Comparison of ENCODE assay signal across 8 cellular contexts in the genomic region with DNA sequence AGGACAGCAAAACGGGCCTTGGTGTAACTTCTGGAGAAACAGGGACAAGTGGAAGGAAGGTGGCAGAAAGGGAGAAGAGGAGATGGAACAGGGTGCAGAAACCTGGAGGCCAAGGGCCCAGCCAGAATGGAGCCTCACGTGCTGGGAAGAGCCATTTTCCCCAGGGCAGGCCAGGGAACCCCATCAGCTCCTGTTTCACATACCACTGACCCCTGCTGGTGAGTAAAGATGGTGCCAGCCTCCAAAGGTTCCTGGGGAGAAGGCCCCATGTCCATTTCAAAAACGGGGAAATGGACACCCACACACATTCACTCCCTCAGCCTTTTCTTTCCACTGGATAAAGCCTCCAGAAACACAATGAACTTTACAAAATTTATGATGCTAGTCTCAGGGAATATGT. TPM values are rescaled to one million over a fixed set of nuclear protein-coding genes. Genes with fewer than 3 reads are reported as not detected.
DNase-seq lines count a peak whose midpoint lies in the region; ATAC-seq and TF ChIP-seq lines count a peak whose summit lies in the region.

No MANE protein-coding gene starts in this region.

- no peak overlapping the region for H3K9ac ChIP-seq in trophoblast cell (ENCODE audit: low read length)

- no peak overlapping the region for H2BK120ac ChIP-seq in trophoblast cell (ENCODE audit: insufficient read depth, low read length, poor library complexity)

- no peak overlapping the region for H3K18ac ChIP-seq in trophoblast cell (ENCODE audit: low read length)

- H4K91ac ChIP-seq in trophoblast cell (ENCODE audit: low read depth, low read length) = no peak overlapping the region

- no peak overlapping the region for H3K4ac ChIP-seq in trophoblast cell (ENCODE audit: low read depth, low read length)

- no peak overlapping the region for H2AK5ac ChIP-seq in trophoblast cell (ENCODE audit: low read length)

- no peaks in the 10 kb centered on the region for H3K4me1 ChIP-seq in OCI-LY7 (ENCODE audit: insufficient read depth, low read length, poor library complexity, severe bottlenecking)
- peaks cover 0 to 5% of the 10 kb centered on the region in 2 experiments for H3K4me1 ChIP-seq in trophoblast cell (ENCODE audit: control insufficient read depth in 1 of 2, insufficient read depth in 2 of 2, low read length in 2 of 2)

- H3K4me2 ChIP-seq in OCI-LY7 (ENCODE audit: low read length) (no peak overlapping the region), trophoblast cell (ENCODE audit: low read length) (no peak overlapping the region)

- H3K79me2 ChIP-seq in OCI-LY7 (ENCODE audit: insufficient read depth, low read depth, low read length) (no peaks in the 10 kb centered on the region), trophoblast cell (ENCODE audit: control insufficient read depth, insufficient read depth, low read length, poor library complexity) (no peaks in the 10 kb centered on the region)

- CTCF ChIA-PET in activated naive CD4-positive, alpha-beta T cell treated with anti-CD3 and anti-CD28 coated beads for 36 hours (lab: Charles Lee) = interaction anchor here (0.5 to 1.1 kb wide), 2 partner anchors 19 to 219 kb away, joined by 3 to 4 read pairs; no protein-coding TSS in a partner anchor
- CTCF ChIA-PET in OCI-LY7 (lab: Charles Lee; ENCODE audit: unreplicated experiment) = no interaction called here

- H3K9me3 Mint-ChIP-seq in activated naive CD4-positive, alpha-beta T cell treated with anti-CD3 and anti-CD28 coated beads for 36 hours = no peaks in the 10 kb centered on the region

- H3K23ac ChIP-seq in trophoblast cell (ENCODE audit: low read length) = no peak overlapping the region

- H3K14ac ChIP-seq in trophoblast cell (ENCODE audit: low read length) = no peak overlapping the region

- no peaks in the 10 kb centered on the region for H3K27me3 Mint-ChIP-seq in activated naive CD4-positive, alpha-beta T cell treated with anti-CD3 and anti-CD28 coated beads for 36 hours (ENCODE audit: low read depth)

- no peak overlapping the region for H2BK12ac ChIP-seq in trophoblast cell (ENCODE audit: low read length)

- no peaks in the 10 kb centered on the region for H3K9me2 ChIP-seq in OCI-LY7 (ENCODE audit: insufficient read depth, low read length)

- H3K36me3 ChIP-seq in OCI-LY7 (ENCODE audit: insufficient read depth, low read length) = no peaks in the 10 kb centered on the region
- no peaks in the 10 kb centered on the region for H3K36me3 ChIP-seq in trophoblast cell (ENCODE audit: control insufficient read depth in 1 of 2, insufficient read depth in 2 of 2, low read length in 2 of 2)

- H3K27ac ChIP-seq in OCI-LY7 (ENCODE audit: low read depth, low read length, poor library complexity, severe bottlenecking) (no peak overlapping the region), trophoblast cell (ENCODE audit: low read depth, low read length) (no peak overlapping the region)

- H3K27ac Mint-ChIP-seq in activated naive CD4-positive, alpha-beta T cell treated with anti-CD3 and anti-CD28 coated beads for 36 hours = no peak overlapping the region

- intact Hi-C loops in activated naive CD4-positive, alpha-beta T cell treated with anti-CD3 and anti-CD28 coated beads for 36 hours (cut with micrococcal nuclease) = loop anchor here (2.0 kb wide), 1 partner anchor 57 kb away; a partner anchor contains a TSS
- intact Hi-C loops in OCI-LY7 (cut with micrococcal nuclease; ENCODE audit: unreplicated experiment) = no loop called here

- no peaks in the 10 kb centered on the region for H3K4me1 Mint-ChIP-seq in activated naive CD4-positive, alpha-beta T cell treated with anti-CD3 and anti-CD28 coated beads for 36 hours (ENCODE audit: low read depth)

- no peak overlapping the region for H3K4me3 Mint-ChIP-seq in activated naive CD4-positive, alpha-beta T cell treated with anti-CD3 and anti-CD28 coated beads for 36 hours

- H3K4me3 ChIP-seq in OCI-LY7 (ENCODE audit: low read depth, low read length, poor library complexity, severe bottlenecking) (no peak overlapping the region), epithelial cell of proximal tubule (ENCODE audit: low read depth, low read length) (no peak overlapping the region), trophoblast cell (ENCODE audit: low read depth, low read length) (no peak overlapping the region)

- no peak overlapping the region for H2BK5ac ChIP-seq in trophoblast cell (ENCODE audit: low read depth, low read length, poor library complexity)

- H3K27me3 ChIP-seq in trophoblast cell (ENCODE audit: insufficient read depth, low read length) = no peaks in the 10 kb centered on the region

- no peaks in the 10 kb centered on the region for H4K20me1 ChIP-seq in OCI-LY7 (ENCODE audit: insufficient read depth, low read length)

- H2AFZ ChIP-seq in OCI-LY7 (ENCODE audit: low read length) = no peak overlapping the region
- H2AFZ ChIP-seq in trophoblast cell (ENCODE audit: insufficient read depth, low read length, poor library complexity) = no peak overlapping the region

- H4K12ac ChIP-seq in trophoblast cell (ENCODE audit: low read depth, low read length) = no peak overlapping the region

- no peaks in the 10 kb centered on the region for H3K36me3 Mint-ChIP-seq in activated naive CD4-positive, alpha-beta T cell treated with anti-CD3 and anti-CD28 coated beads for 36 hours (ENCODE audit: low read depth)

- no peaks in the 10 kb centered on the region for H3K79me1 ChIP-seq in trophoblast cell (ENCODE audit: low read length)

- no peaks in the 10 kb centered on the region for H3K9me3 ChIP-seq in OCI-LY7 (ENCODE audit: low read length)
- H3K9me3 ChIP-seq in trophoblast cell (ENCODE audit: insufficient read depth, low read depth, low read length) = peaks cover 2% of the 10 kb centered on the region

- DNase-seq in activated naive CD4-positive, alpha-beta T cell treated with anti-CD3 and anti-CD28 coated beads for 36 hours = peak; percentile 16
- no peak for DNase-seq in activated naive CD4-positive, alpha-beta T cell (lab: John Stamatoyannopoulos, UW)
- DNase-seq in OCI-LY7 (ENCODE audit: low spot score) (peak; percentile 23), epithelial cell of proximal tubule (ENCODE audit: low read depth) (no peak), trophoblast cell (no peak)
- peak; percentile 29 for DNase-seq in stimulated activated CD8-positive, alpha-beta memory T cell treated with anti-CD3 and anti-CD28 coated beads, Interleukin-4, amount 100 ng/mL, for 48 hours

- ATAC-seq in GM21528 (IDR thresholded peaks at IDR 0.05; ENCODE audit: low FRiP score, unreplicated experiment) (no peak), GM21737 (IDR thresholded peaks at IDR 0.05; ENCODE audit: unreplicated experiment) (no peak)

- no peak overlapping the region for H4K8ac ChIP-seq in trophoblast cell (ENCODE audit: low read depth, low read length)

- POLR2A ChIA-PET in OCI-LY7 (lab: Charles Lee) = interaction anchor here (0.6 kb wide), 1 partner anchor 51 kb away, joined by 4 read pairs; no protein-coding TSS in a partner anchor

- BruUV-seq in OCI-LY7 (replicated peaks; lab: Mats Ljungman, UMichigan) = no TSS peak

- no CpG with 5 or more reads among the region's 3 CpGs for WGBS in trophoblast cell (ENCODE audit: extremely low coverage, insufficient coverage, insufficient read length)

- TF ChIP-seq CTCF in OCI-LY7 (conservative IDR thresholded peaks at IDR 0.05; ENCODE audit: low read length) = peak; percentile 70
- peak; percentile 59 for TF ChIP-seq CTCF in epithelial cell of proximal tubule (conservative IDR thresholded peaks at IDR 0.05; ENCODE audit: low read depth, low read length)

RNA-seq across cellular contexts. Expression of a gene that starts 57.6 kb away (rescaled TPM):
- total RNA-seq in activated naive CD4-positive, alpha-beta T cell treated with anti-CD3 and anti-CD28 coated beads for 36 hours = 10 to 100 TPM; 24.2 to 25.9 TPM
- 7.7 and 8.1 TPM in 2 replicates for total RNA-seq in OCI-LY7 (2014; rRNA removed; shearing (Covaris generic))
- total RNA-seq in OCI-LY7 (2022) = 4.2 and 5.3 TPM in 2 replicates
- 89.6 and 91.6 TPM in 2 replicates for total RNA-seq in epithelial cell of proximal tubule
- polyA plus RNA-seq in trophoblast cell (2013) = 48.6 and 50.2 TPM in 2 replicates

Comparison
In these comparisons a context has a peak if more than half of its experiments do, and no peak if none do; other contexts are left out.
1. DNase-seq: peak in activated naive CD4-positive, alpha-beta T cell treated with anti-CD3 and anti-CD28 coated beads for 36 hours (single experiment), OCI-LY7 (single experiment) and stimulated activated CD8-positive, alpha-beta memory T cell treated with anti-CD3 and anti-CD28 coated beads, Interleukin-4, amount 100 ng/mL, for 48 hours (single experiment); none in activated naive CD4-positive, alpha-beta T cell (0 of 4), epithelial cell of proximal tubule (single experiment) and trophoblast cell (0 of 2).